In the genomic region with DNA sequence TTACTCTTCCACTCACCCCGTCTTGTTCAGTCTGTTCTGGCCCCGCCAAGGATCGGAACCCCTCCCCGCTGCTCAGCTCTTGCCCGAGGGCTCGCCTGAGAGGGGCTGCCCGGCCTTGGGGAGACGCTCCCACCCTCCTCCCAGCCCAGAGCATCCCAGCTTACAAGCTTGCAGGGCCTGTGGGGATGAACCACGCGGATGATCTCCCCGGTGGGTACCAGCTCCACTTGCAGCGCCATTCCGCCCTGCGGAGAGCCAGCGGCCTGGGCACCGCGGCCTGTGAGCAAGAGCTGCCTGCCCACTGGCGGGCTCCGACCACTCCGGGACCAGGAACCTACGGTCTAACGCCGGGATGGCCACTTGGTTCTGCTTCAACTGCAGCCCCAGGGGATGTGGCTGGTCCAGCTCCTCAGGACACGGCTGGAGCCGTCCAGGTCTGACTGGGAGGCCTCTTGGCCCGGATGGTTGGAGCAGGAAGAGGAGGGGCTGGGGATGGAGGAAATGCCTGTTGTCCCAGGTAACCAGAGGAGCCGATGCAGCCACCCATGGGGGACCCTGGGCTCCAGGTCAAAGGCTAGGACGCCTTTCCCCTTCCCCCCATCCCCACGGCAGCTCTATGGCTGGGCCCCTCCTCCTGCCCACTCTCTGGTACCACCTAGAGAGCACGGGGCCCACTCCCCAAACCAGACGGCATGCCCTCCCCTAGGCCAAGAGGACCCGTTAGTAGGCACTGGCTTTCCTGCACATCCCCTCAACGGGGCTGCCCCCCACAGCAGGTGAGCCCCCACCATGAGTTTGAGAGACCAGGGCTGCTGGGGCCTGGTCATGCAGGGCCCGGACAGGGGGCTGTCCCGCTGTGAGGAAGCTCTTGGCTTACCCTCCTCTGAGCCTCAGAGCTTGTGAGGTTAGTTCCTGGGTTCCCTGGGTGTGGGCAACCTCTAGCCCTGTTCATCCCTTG, we compare ENCODE assay signal across 8 cellular contexts. TPM values are rescaled to one million over a fixed set of nuclear protein-coding genes. Genes with fewer than 3 reads are reported as not detected.
DNase-seq lines count a peak whose midpoint lies in the region; ATAC-seq and TF ChIP-seq lines count a peak whose summit lies in the region.

A gene with protein sequence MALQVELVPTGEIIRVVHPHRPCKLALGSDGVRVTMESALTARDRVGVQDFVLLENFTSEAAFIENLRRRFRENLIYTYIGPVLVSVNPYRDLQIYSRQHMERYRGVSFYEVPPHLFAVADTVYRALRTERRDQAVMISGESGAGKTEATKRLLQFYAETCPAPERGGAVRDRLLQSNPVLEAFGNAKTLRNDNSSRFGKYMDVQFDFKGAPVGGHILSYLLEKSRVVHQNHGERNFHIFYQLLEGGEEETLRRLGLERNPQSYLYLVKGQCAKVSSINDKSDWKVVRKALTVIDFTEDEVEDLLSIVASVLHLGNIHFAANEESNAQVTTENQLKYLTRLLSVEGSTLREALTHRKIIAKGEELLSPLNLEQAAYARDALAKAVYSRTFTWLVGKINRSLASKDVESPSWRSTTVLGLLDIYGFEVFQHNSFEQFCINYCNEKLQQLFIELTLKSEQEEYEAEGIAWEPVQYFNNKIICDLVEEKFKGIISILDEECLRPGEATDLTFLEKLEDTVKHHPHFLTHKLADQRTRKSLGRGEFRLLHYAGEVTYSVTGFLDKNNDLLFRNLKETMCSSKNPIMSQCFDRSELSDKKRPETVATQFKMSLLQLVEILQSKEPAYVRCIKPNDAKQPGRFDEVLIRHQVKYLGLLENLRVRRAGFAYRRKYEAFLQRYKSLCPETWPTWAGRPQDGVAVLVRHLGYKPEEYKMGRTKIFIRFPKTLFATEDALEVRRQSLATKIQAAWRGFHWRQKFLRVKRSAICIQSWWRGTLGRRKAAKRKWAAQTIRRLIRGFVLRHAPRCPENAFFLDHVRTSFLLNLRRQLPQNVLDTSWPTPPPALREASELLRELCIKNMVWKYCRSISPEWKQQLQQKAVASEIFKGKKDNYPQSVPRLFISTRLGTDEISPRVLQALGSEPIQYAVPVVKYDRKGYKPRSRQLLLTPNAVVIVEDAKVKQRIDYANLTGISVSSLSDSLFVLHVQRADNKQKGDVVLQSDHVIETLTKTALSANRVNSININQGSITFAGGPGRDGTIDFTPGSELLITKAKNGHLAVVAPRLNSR (minus strand): TSS at position 438 of the 958 bp plus-strand sequence. CDS start 199 bp downstream, at position 239.

- H3K27me3 Mint-ChIP-seq in activated B cell treated with CpG ODN at 0.5 μM for 24 hours = no peaks in the 10 kb centered on the region

- H3K9me3 Mint-ChIP-seq in activated B cell treated with CpG ODN at 0.5 μM for 24 hours = no peaks in the 10 kb centered on the region

- peaks cover 16% of the 10 kb centered on the region for H3K36me3 Mint-ChIP-seq in activated B cell treated with CpG ODN at 0.5 μM for 24 hours (ENCODE audit: low read depth)

- no peak for ATAC-seq in activated B cell treated with CpG ODN at 0.5 μM for 24 hours (ENCODE audit: low read depth)
- ATAC-seq in Right ventricle myocardium superior (ENCODE audit: poor library complexity) = no peak
- ATAC-seq in GM21381 (IDR thresholded peaks at IDR 0.05; ENCODE audit: unreplicated experiment) = no peak
- ATAC-seq in GM21576 (IDR thresholded peaks at IDR 0.05; ENCODE audit: unreplicated experiment) = no peak
- no peak for ATAC-seq in GM18868 (IDR thresholded peaks at IDR 0.05; ENCODE audit: unreplicated experiment)

- CTCF ChIA-PET in activated B cell treated with CpG ODN at 0.5 μM for 24 hours (lab: Charles Lee) = interaction anchor here (1.4 to 1.6 kb wide), 2 partner anchors 23 to 127 kb away, joined by 4 to 8 read pairs; partner anchors contain the start of gene INPP5K

- peaks cover 40% of the 10 kb centered on the region for H3K4me1 Mint-ChIP-seq in activated B cell treated with CpG ODN at 0.5 μM for 24 hours

- POLR2A ChIA-PET in activated B cell treated with CpG ODN at 0.5 μM for 24 hours (lab: Charles Lee) = interaction anchor here (0.6 to 1.4 kb wide), 13 partner anchors 8 to 136 kb away, joined by 3 to 5 read pairs (median 3); partner anchors contain the start of genes INPP5K, SLC43A2 and YWHAE

- H3K4me3 Mint-ChIP-seq in activated B cell treated with CpG ODN at 0.5 μM for 24 hours = peak within 1 kb of the TSS; percentile 87

- H3K4me3 ChIP-seq in GM08714 (ENCODE audit: low read length) = peak within 1 kb of the TSS; percentile 56; the same call in 1 of the 2 replicates

- TF ChIP-seq CTCF in activated B cell treated with CpG ODN at 0.5 μM for 24 hours (IDR thresholded peaks at IDR 0.05) = no peak

- peak within 1 kb of the TSS; percentile 56 for H3K27ac Mint-ChIP-seq in activated B cell treated with CpG ODN at 0.5 μM for 24 hours

- DNase-seq in activated B cell treated with CpG ODN at 0.5 μM for 24 hours = no peak
- DNase-seq in Right ventricle myocardium superior = peak; percentile 62
- DNase-seq in posterior vena cava (ENCODE audit: low spot score) = no peak
- DNase-seq in NCI-H446 treated with DMSO at 0.1 percent for 48 hours (lab: John Stamatoyannopoulos, UW) = no peak

- intact Hi-C loops in activated B cell treated with CpG ODN at 0.5 μM for 24 hours (cut with micrococcal nuclease) = no loop called here
- intact Hi-C loops in Right ventricle myocardium superior (cut with DNase I) = no loop called here
- intact Hi-C loops in posterior vena cava (cut with DNase I) = loop anchor here (10.0 kb wide), 1 partner anchor 128 kb away; no protein-coding TSS in a partner anchor

RNA-seq across cellular contexts. Expression of the gene that starts here (rescaled TPM):
- 189 and 190 TPM in 2 replicates for total RNA-seq in activated B cell treated with CpG ODN at 0.5 μM for 24 hours
- 182 TPM for total RNA-seq in Right ventricle myocardium superior
- 100 to 1,000 TPM; 270 to 381 TPM for total RNA-seq in posterior vena cava

Comparison
In these comparisons a context has a peak if more than half of its experiments do, and no peak if none do; other contexts are left out.
1. intact Hi-C loops: an anchor here in posterior vena cava (10.0 kb wide); none called in activated B cell treated with CpG ODN at 0.5 μM for 24 hours and Right ventricle myocardium superior.